ENCODE assay signal across 16 cellular contexts in the genomic region with DNA sequence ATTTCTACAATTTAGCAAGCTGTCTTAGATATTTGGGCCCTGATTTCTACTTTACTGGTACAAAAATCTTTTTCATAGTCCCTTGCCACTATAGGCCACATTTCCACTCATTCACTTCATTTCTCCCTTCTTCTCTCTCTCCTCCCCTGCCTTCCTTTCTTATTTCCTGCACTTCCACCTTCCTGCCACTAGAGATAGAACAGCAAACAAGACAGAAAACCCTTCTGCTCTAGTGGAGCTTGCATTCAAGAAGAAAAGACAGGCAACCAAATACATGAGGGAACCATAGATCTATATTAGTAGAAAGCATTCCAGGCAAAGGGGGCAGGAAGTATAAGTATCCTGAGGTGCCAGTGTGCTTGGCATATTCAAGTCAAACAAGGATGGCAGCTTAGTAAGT.
DNase-seq lines count a peak whose midpoint lies in the region; TF ChIP-seq lines count a peak whose summit lies in the region.
"Had no signal": no experiment of that assay in that cellular context is flagged by ENCODE, and none has a peak within 500 bp of the region (broad histone marks: within the 10 kb centered on the region; RNA-seq: fewer than 3 reads in every experiment).

No MANE protein-coding gene starts in this region.

- H3K4me3 ChIP-seq in BE2C (ENCODE audit: low read depth, low read length) (no peak overlapping the region), NT2/D1 (ENCODE audit: insufficient read length, low read depth) (no peak overlapping the region), foreskin fibroblast (ENCODE audit: low read depth in 1 of 2, low read length in 2 of 2) (no peak overlapping the region), adrenal gland (no peak overlapping the region)
- H3K4me3 ChIP-seq: GM12878, pancreas had no signal

- DNase-seq in BE2C (no peak), H9 (no peak), NT2/D1 (ENCODE audit: low read depth, low spot score) (peak; percentile 1), foreskin fibroblast (no peak), D341Med (ENCODE audit: low spot score) (no peak), adrenal gland (no peak), cerebellar nuclear complex (lab: John Stamatoyannopoulos, UW) (no peak), NCI-H510A treated with DMSO at 0.1 percent for 48 hours (lab: John Stamatoyannopoulos, UW) (no peak)
- DNase-seq: amniotic stem cell; DMS79; KG1; NCI-H187 treated with DMSO at 0.1 percent for 48 hours; pancreas; Right ventricle myocardium superior; stimulated activated naive CD8-positive, alpha-beta T cell treated with anti-CD3 and anti-CD28 coated beads, Interleukin-15, Interleukin-2, amounts not matched to agents 100 U/mL and 50 U/mL, for 24 hours had no signal

- no peaks in the 10 kb centered on the region for H3K36me3 ChIP-seq in BE2C
- no peaks in the 10 kb centered on the region for H3K36me3 ChIP-seq in NT2/D1 (ENCODE audit: insufficient read depth, insufficient read length, low read length)
- no peaks in the 10 kb centered on the region for H3K36me3 ChIP-seq in adrenal gland (replicated peaks in 1 of 2)
- H3K36me3 ChIP-seq: pancreas had no signal

- no peak overlapping the region for H2BK120ac ChIP-seq in H9 (ENCODE audit: low read depth, low read length, poor library complexity, severe bottlenecking)

- H3K9ac ChIP-seq in H9 (ENCODE audit: extremely low read depth, insufficient read length, low read length) (no peak overlapping the region), NT2/D1 (ENCODE audit: insufficient read length, low read depth) (no peak overlapping the region)

- H3K27me3 ChIP-seq in BE2C (no peaks in the 10 kb centered on the region), H9 (ENCODE audit: insufficient read depth, low read length) (no peaks in the 10 kb centered on the region), NT2/D1 (ENCODE audit: insufficient read depth, insufficient read length) (no peaks in the 10 kb centered on the region), adrenal gland (no peaks in the 10 kb centered on the region)
- H3K27me3 ChIP-seq: pancreas had no signal

- H3K14ac ChIP-seq in H9 (ENCODE audit: insufficient read depth, low read length): no peak overlapping the region

- H3K79me2 ChIP-seq in H9 (ENCODE audit: insufficient read depth, low read length): no peaks in the 10 kb centered on the region

- no peaks in the 10 kb centered on the region for H3K27me3 Mint-ChIP-seq in H9 (ENCODE audit: low read depth)

- H3K23ac ChIP-seq in H9 (ENCODE audit: insufficient read length, low read depth, low read length): no peak overlapping the region

- H2AFZ ChIP-seq in H9 (ENCODE audit: low read length): no peak overlapping the region

- no peaks in the 10 kb centered on the region for H3K79me1 ChIP-seq in H9 (ENCODE audit: insufficient read depth, low read depth, low read length, poor library complexity, severe bottlenecking)

- H2BK20ac ChIP-seq in H9 (ENCODE audit: low read depth, low read length, poor library complexity, severe bottlenecking): no peak overlapping the region

- H3K36me3 Mint-ChIP-seq in H9 (ENCODE audit: insufficient read depth in 1 of 3, low read depth in 3 of 3): no peaks in the 10 kb centered on the region

- no peak overlapping the region for H4K91ac ChIP-seq in H9 (ENCODE audit: insufficient read length, low read depth, low read length)

- H3K27ac ChIP-seq in H9 (ENCODE audit: insufficient read length, low read depth, low read length) (no peak overlapping the region), adrenal gland (no peak overlapping the region)
- H3K27ac ChIP-seq: pancreas had no signal

- no peak overlapping the region for H2BK15ac ChIP-seq in H9 (ENCODE audit: low read depth, low read length)

- H3K4me3 Mint-ChIP-seq in H9: no peak overlapping the region

- H3K56ac ChIP-seq in H9 (ENCODE audit: insufficient read length, low read depth, low read length): no peak overlapping the region

- H3K18ac ChIP-seq in H9 (ENCODE audit: insufficient read length, low read depth, low read length): no peak overlapping the region

- no peaks in the 10 kb centered on the region for H4K20me1 ChIP-seq in H9 (ENCODE audit: control insufficient read depth, insufficient read depth, insufficient read length)

- H3K4ac ChIP-seq in H9 (ENCODE audit: low read depth, low read length): no peak overlapping the region

- intact Hi-C loops in adrenal gland (cut with DNase I): no loop called here

- peak; percentile 59 for TF ChIP-seq CTCF in BE2C (IDR thresholded peaks at IDR 0.05; ENCODE audit: low read depth, low read length)
- TF ChIP-seq CTCF in H9 (conservative IDR thresholded peaks at IDR 0.05): peak; percentile 62
- TF ChIP-seq CTCF in foreskin fibroblast (IDR thresholded peaks at IDR 0.05; ENCODE audit: low read depth, low read length): peak; percentile 14
- no peak for TF ChIP-seq CTCF in adrenal gland (IDR thresholded peaks at IDR 0.05)

- H3K27ac Mint-ChIP-seq in H9: no peak overlapping the region

- H3K9me3 ChIP-seq in BE2C (no peaks in the 10 kb centered on the region), H9 (ENCODE audit: control insufficient read depth, low read depth, low read length) (no peaks in the 10 kb centered on the region), NT2/D1 (ENCODE audit: insufficient read depth, low read length) (no peaks in the 10 kb centered on the region), adrenal gland (replicated peaks in 1 of 3) (no peaks in the 10 kb centered on the region)
- H3K9me3 ChIP-seq: pancreas had no signal

- H3T11ph ChIP-seq in H9 (ENCODE audit: low read length): no peak overlapping the region

- H3K23me2 ChIP-seq in H9 (ENCODE audit: insufficient read length, low read depth, low read length, poor library complexity, severe bottlenecking): no peaks in the 10 kb centered on the region

- H3K9me3 Mint-ChIP-seq in H9: no peaks in the 10 kb centered on the region

- H3K4me1 ChIP-seq in BE2C (no peaks in the 10 kb centered on the region), H9 (ENCODE audit: insufficient read depth, low read length) (no peaks in the 10 kb centered on the region), NT2/D1 (ENCODE audit: insufficient read depth, insufficient read length) (no peaks in the 10 kb centered on the region), adrenal gland (replicated peaks in 1 of 2) (no peaks in the 10 kb centered on the region)
- H3K4me1 ChIP-seq: pancreas had no signal

- TF ChIP-seq POLR2A in adrenal gland (IDR thresholded peaks at IDR 0.05): no peak

- H3K4me2 ChIP-seq in H9 (ENCODE audit: insufficient read depth, insufficient read length, low read length): no peak overlapping the region

- no peak overlapping the region for H2AK5ac ChIP-seq in H9 (ENCODE audit: insufficient read length, low read length)

- no peak overlapping the region for H4K8ac ChIP-seq in H9 (replicated peaks; ENCODE audit: insufficient read length, low read depth, low read length)

- no peak overlapping the region for H4K5ac ChIP-seq in H9 (ENCODE audit: insufficient read length, low read depth, low read length)

- no peaks in the 10 kb centered on the region for H3K4me1 Mint-ChIP-seq in H9

- H2BK5ac ChIP-seq in H9 (ENCODE audit: insufficient read length, low read length): no peak overlapping the region

- H2BK12ac ChIP-seq in H9 (ENCODE audit: insufficient read length, low read depth, low read length): no peak overlapping the region

Comparison
In these comparisons a context has a peak if more than half of its experiments do, and no peak if none do; other contexts are left out.
1. CTCF ChIP-seq: peak in BE2C (single experiment), H9 (single experiment) and foreskin fibroblast (single experiment); none in adrenal gland (0 of 6).